In the genomic region with DNA sequence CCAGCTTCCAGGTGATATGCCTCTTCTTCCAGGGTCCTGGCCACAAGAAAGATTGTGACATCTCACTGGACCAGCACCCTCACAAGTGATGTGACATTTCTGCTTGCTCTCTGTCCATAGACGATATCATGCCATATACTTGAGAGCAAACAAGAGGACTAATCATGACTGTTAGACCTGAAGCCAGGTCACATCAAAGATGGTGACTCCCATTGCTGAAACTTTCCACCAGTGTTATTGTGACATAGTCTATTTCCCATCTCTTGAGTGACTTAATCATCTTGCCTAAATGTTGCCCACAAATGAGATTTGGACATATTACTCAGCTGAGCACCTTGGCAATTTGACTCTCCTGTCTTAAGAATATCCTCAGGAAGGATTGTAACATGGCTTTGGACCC, we compare ENCODE assay signal across 18 cellular contexts. TPM values are rescaled to one million over a fixed set of nuclear protein-coding genes. Genes with fewer than 3 reads are reported as not detected.
"Had no signal": no experiment of that assay in that cellular context is flagged by ENCODE, and none has a peak within 500 bp of the region (broad histone marks: within the 10 kb centered on the region; RNA-seq: fewer than 3 reads in every experiment).

No MANE protein-coding gene starts in this region.

RNA-seq across cellular contexts. Expression of gene BPY2, which starts 22.3 kb away (rescaled TPM):
- total RNA-seq: activated naive CD4-positive, alpha-beta T cell treated with anti-CD3 and anti-CD28 coated beads for 36 hours; activated naive CD8-positive, alpha-beta T cell treated with anti-CD3 and anti-CD28 coated beads for 36 hours; activated naive CD8-positive, alpha-beta T cell treated with anti-CD3 and anti-CD28 coated beads, Interleukin-2, amount 10 ng/mL, durations not matched to agents 7 days and 5 days; activated T-cell treated with anti-CD3 and anti-CD28 coated beads, Interleukin-2, amount 50 U/mL, for 4 hours; activated T-cell treated with anti-CD3 and anti-CD28 coated beads, Interleukin-2, amount 50 U/mL, for 72 hours; activated T-helper 1 cell treated with anti-CD3 and anti-CD28 coated beads, Interleukin-12 subunit alpha, Interleukin-12 subunit beta, Interleukin-2, Interleukin-4 antibody, amounts not matched to agents 30 ng/mL and 10 ng/mL and 1 ng/mL, durations not matched to agents 14 hours and 24 hours and 36 hours; activated T-helper 2 cell treated with anti-CD3 and anti-CD28 coated beads, Interferon-gamma antibody, Interleukin-2, Interleukin-4, amounts not matched to agents 10 μg/mL and 5 μg/mL and 100 μg/mL, durations not matched to agents 14 hours and 24 hours and 36 hours; adrenal gland; aorta; ascending aorta; astrocyte; body of pancreas; breast epithelium; bronchial epithelial cell; cardiac muscle cell; cardiac septum; cerebellum; chondrocyte had no signal
